ENCODE assay signal across 8 cellular contexts in genomic region chr3:96836153-96836915, GRCh38. TPM values are rescaled to one million over a fixed set of nuclear protein-coding genes. Genes with fewer than 3 reads are reported as not detected.
"Had no signal": no experiment of that assay in that cellular context is flagged by ENCODE, and none has a peak within 500 bp of the region (broad histone marks: within the 10 kb centered on the region; RNA-seq: fewer than 3 reads in every experiment).

No MANE protein-coding gene starts in this region.

- DNase-seq: GM23248, GOT3, H7, HFFc6 had no signal

- FAIRE-seq: HTR-8/SVneo had no signal

- H3K4me3 ChIP-seq: GM23248, HAP-1 had no signal

- H3K9me3 ChIP-seq: HAP-1 had no signal

- H2AFZ ChIP-seq: GM23248 had no signal

- H3K4me1 ChIP-seq: HAP-1 had no signal

- H3K27ac ChIP-seq: GM23248, HL-60 had no signal

- ATAC-seq: HCT116 had no signal

- H3K36me3 ChIP-seq: HAP-1 had no signal

- H3K9ac ChIP-seq: GM23248 had no signal

RNA-seq across cellular contexts. Expression of gene EPHA6, which starts 21.9 kb away (rescaled TPM):
- total RNA-seq: GM23248, HFFc6 had no signal
